9 cellular contexts compared by ENCODE assay signal in genomic region chr12:116662612-116663144, GRCh38.
DNase-seq lines count a peak whose midpoint lies in the region; ATAC-seq and TF ChIP-seq lines count a peak whose summit lies in the region.
"Had no signal": no experiment of that assay in that cellular context is flagged by ENCODE, and none has a peak within 500 bp of the region (broad histone marks: within the 10 kb centered on the region; RNA-seq: fewer than 3 reads in every experiment).

No MANE protein-coding gene starts in this region.

- no peak overlapping the region for H3K27ac ChIP-seq in duodenal mucosa (ENCODE audit: low read depth, low read length)
- no peak overlapping the region for H3K27ac ChIP-seq in osteoblast (ENCODE audit: low read depth, low read length)
- H3K27ac ChIP-seq: KMS-11 had no signal

- H3K9ac ChIP-seq in duodenal mucosa (ENCODE audit: low read depth in 1 of 2, low read length in 2 of 2): no peak overlapping the region
- H3K9ac ChIP-seq: KMS-11 had no signal

- H3K9me3 ChIP-seq in duodenal mucosa (ENCODE audit: control insufficient read depth in 1 of 2, low read length in 2 of 2) (no peaks in the 10 kb centered on the region), osteoblast (ENCODE audit: low read depth, low read length) (no peaks in the 10 kb centered on the region)

- H3K27ac Mint-ChIP-seq in osteocyte (ENCODE audit: unreplicated experiment): peak overlapping the region; percentile 50

- no peaks in the 10 kb centered on the region for H4K20me1 ChIP-seq in osteoblast (ENCODE audit: insufficient read depth, low read length)

- no peaks in the 10 kb centered on the region for H3K9me3 Mint-ChIP-seq in osteocyte (ENCODE audit: unreplicated experiment)

- H2AFZ ChIP-seq in osteoblast (ENCODE audit: low read length): no peak overlapping the region

- no peaks in the 10 kb centered on the region for H3K36me3 Mint-ChIP-seq in osteocyte (ENCODE audit: unreplicated experiment)

- ATAC-seq in HG02763 (IDR thresholded peaks at IDR 0.05; ENCODE audit: unreplicated experiment) (no peak), GM19035 (IDR thresholded peaks at IDR 0.05; ENCODE audit: unreplicated experiment) (no peak)

- H3K4me3 ChIP-seq in duodenal mucosa (ENCODE audit: low read depth in 1 of 2, low read length in 2 of 2) (peak overlapping the region; percentile 2 to 40), osteoblast (ENCODE audit: insufficient read depth, low read length) (no peak overlapping the region)

- H3K36me3 ChIP-seq in duodenal mucosa (ENCODE audit: control insufficient read depth in 1 of 2, insufficient read depth in 2 of 2, low read length in 2 of 2) (no peaks in the 10 kb centered on the region), osteoblast (ENCODE audit: insufficient read depth, low read length) (no peaks in the 10 kb centered on the region)

- DNase-seq in ELF-1 (ENCODE audit: low read depth, low spot score) (peak; percentile 72), NCI-H2227 treated with DMSO at 0.1 percent for 48 hours (lab: John Stamatoyannopoulos, UW) (peak; percentile 48), osteocyte (ENCODE audit: extremely low spot score, unreplicated experiment) (no peak), osteoblast (ENCODE audit: insufficient read length, low spot score, missing footprints) (no peak), germinal center (ENCODE audit: low spot score) (no peak)

- H3K27me3 Mint-ChIP-seq in osteocyte (ENCODE audit: unreplicated experiment): no peaks in the 10 kb centered on the region

- peaks cover 53% of the 10 kb centered on the region for H3K4me1 Mint-ChIP-seq in osteocyte (ENCODE audit: unreplicated experiment)

- H3K4me1 ChIP-seq in duodenal mucosa (ENCODE audit: control insufficient read depth in 1 of 2, insufficient read depth in 2 of 2, low read length in 2 of 2) (peaks cover 16 to 25% of the 10 kb centered on the region in 2 donors), osteoblast (ENCODE audit: insufficient read depth, low read length) (peaks cover 24% of the 10 kb centered on the region)

- H3K27me3 ChIP-seq in duodenal mucosa (ENCODE audit: control insufficient read depth in 1 of 2, insufficient read depth in 2 of 2, low read length in 2 of 2) (no peaks in the 10 kb centered on the region), osteoblast (ENCODE audit: insufficient read depth, low read length) (peaks cover 11% of the 10 kb centered on the region)

- TF ChIP-seq CTCF in osteocyte (IDR thresholded peaks at IDR 0.05) (peak; percentile 34), osteoblast (IDR thresholded peaks at IDR 0.05; ENCODE audit: extremely low read depth, low read depth, low read length) (no peak)

- H3K4me3 Mint-ChIP-seq in osteocyte (ENCODE audit: unreplicated experiment): no peak overlapping the region

- H3K79me2 ChIP-seq in osteoblast (ENCODE audit: insufficient read depth, low read length): no peaks in the 10 kb centered on the region

- H3K4me2 ChIP-seq in osteoblast (ENCODE audit: insufficient read depth, low read length): no peak overlapping the region
- H3K4me2 ChIP-seq: KMS-11 had no signal

Comparison
In these comparisons a context has a peak if more than half of its experiments do, and no peak if none do; other contexts are left out.
1. DNase-seq: peak in ELF-1 (single experiment) and NCI-H2227 treated with DMSO at 0.1 percent for 48 hours (single experiment); none in osteocyte (single experiment), osteoblast (single experiment) and germinal center (single experiment).